12 cellular contexts compared by ENCODE assay signal in genomic region chr6:157768304-157768703, GRCh38. TPM values are rescaled to one million over a fixed set of nuclear protein-coding genes. Genes with fewer than 3 reads are reported as not detected.
DNase-seq lines count a peak whose midpoint lies in the region; TF ChIP-seq lines count a peak whose summit lies in the region.
"Had no signal": no experiment of that assay in that cellular context is flagged by ENCODE, and none has a peak within 500 bp of the region (broad histone marks: within the 10 kb centered on the region; RNA-seq: fewer than 3 reads in every experiment).

No MANE protein-coding gene starts in this region.

- peak in 1 of 3 donors; percentile 13 for TF ChIP-seq POLR2A in spleen (IDR thresholded peaks at IDR 0.05)

- POLR2A ChIA-PET in activated CD4-positive, alpha-beta memory T cell treated with anti-CD3 and anti-CD28 coated beads, Interleukin-2, amount 10 ng/mL, durations not matched to agents 7 days and 5 days (lab: Charles Lee): no interaction called here

- peaks cover 22 to 71% (median 45%) of the 10 kb centered on the region in 6 donors for H3K4me1 ChIP-seq in spleen

- H3K4me3 Mint-ChIP-seq in activated CD4-positive, alpha-beta T cell treated with anti-CD3 and anti-CD28 coated beads, Interleukin-2, amount 10 ng/mL, durations not matched to agents 24 days and 14 days: no peak overlapping the region
- no peak overlapping the region for H3K4me3 Mint-ChIP-seq in activated CD4-positive, alpha-beta memory T cell treated with anti-CD3 and anti-CD28 coated beads, Interleukin-2, amount 10 ng/mL, durations not matched to agents 7 days and 5 days

- intact Hi-C loops in activated CD4-positive, alpha-beta T cell treated with anti-CD3 and anti-CD28 coated beads, Interleukin-2, amount 10 ng/mL, durations not matched to agents 24 days and 14 days (cut with micrococcal nuclease): no loop called here
- intact Hi-C loops in spleen (cut with DNase I; ENCODE audit: low total_unique reads): no loop called here

- H3K9me3 Mint-ChIP-seq in activated CD4-positive, alpha-beta T cell treated with anti-CD3 and anti-CD28 coated beads, Interleukin-2, amount 10 ng/mL, durations not matched to agents 24 days and 14 days: peaks cover under 1% of the 10 kb centered on the region
- H3K9me3 Mint-ChIP-seq in activated CD4-positive, alpha-beta memory T cell treated with anti-CD3 and anti-CD28 coated beads, Interleukin-2, amount 10 ng/mL, durations not matched to agents 7 days and 5 days: no peaks in the 10 kb centered on the region

- CTCF ChIA-PET in activated CD4-positive, alpha-beta memory T cell treated with anti-CD3 and anti-CD28 coated beads, Interleukin-2, amount 10 ng/mL, durations not matched to agents 7 days and 5 days (lab: Charles Lee): no interaction called here

- peaks cover 2% of the 10 kb centered on the region for H3K36me3 Mint-ChIP-seq in activated CD4-positive, alpha-beta T cell treated with anti-CD3 and anti-CD28 coated beads, Interleukin-2, amount 10 ng/mL, durations not matched to agents 24 days and 14 days (ENCODE audit: low read depth)
- H3K36me3 Mint-ChIP-seq in activated CD4-positive, alpha-beta memory T cell treated with anti-CD3 and anti-CD28 coated beads, Interleukin-2, amount 10 ng/mL, durations not matched to agents 7 days and 5 days (ENCODE audit: low read depth): peaks cover under 1% of the 10 kb centered on the region

- peaks cover 15% of the 10 kb centered on the region for H3K27me3 Mint-ChIP-seq in activated CD4-positive, alpha-beta T cell treated with anti-CD3 and anti-CD28 coated beads, Interleukin-2, amount 10 ng/mL, durations not matched to agents 24 days and 14 days
- H3K27me3 Mint-ChIP-seq in activated CD4-positive, alpha-beta memory T cell treated with anti-CD3 and anti-CD28 coated beads, Interleukin-2, amount 10 ng/mL, durations not matched to agents 7 days and 5 days: peaks cover 22% of the 10 kb centered on the region

- peak overlapping the region in 1 of 8 donors; percentile 21 for H3K4me3 ChIP-seq in spleen

- H3K27ac Mint-ChIP-seq in activated CD4-positive, alpha-beta T cell treated with anti-CD3 and anti-CD28 coated beads, Interleukin-2, amount 10 ng/mL, durations not matched to agents 24 days and 14 days: no peak overlapping the region
- H3K27ac Mint-ChIP-seq in activated CD4-positive, alpha-beta memory T cell treated with anti-CD3 and anti-CD28 coated beads, Interleukin-2, amount 10 ng/mL, durations not matched to agents 7 days and 5 days: peak overlapping the region; percentile 18

- peak; percentile 58 for DNase-seq in activated CD4-positive, alpha-beta T cell treated with anti-CD3 and anti-CD28 coated beads, Interleukin-2, amount 10 ng/mL, durations not matched to agents 24 days and 14 days
- no peak for DNase-seq in activated CD4-positive, alpha-beta T cell treated with anti-CD3 and anti-CD28 coated beads, Interleukin-2, amount 50 U/mL, for 48 hours
- DNase-seq in KG1 (lab: John Stamatoyannopoulos, UW): peak; percentile 17
- DNase-seq in activated CD4-positive, alpha-beta memory T cell treated with anti-CD3 and anti-CD28 coated beads, Interleukin-2, amount 10 ng/mL, durations not matched to agents 7 days and 5 days: no peak
- DNase-seq in spleen: no peak
- DNase-seq in NCI-H1694 (lab: John Stamatoyannopoulos, UW): no peak
- DNase-seq in DMS53 treated with DMSO at 0.1 percent for 48 hours (lab: John Stamatoyannopoulos, UW; ENCODE audit: unreplicated experiment): no peak
- no peak for DNase-seq in islet precursor cell
- DNase-seq: activated CD8-positive, alpha-beta memory T cell treated with anti-CD3 and anti-CD28 coated beads for 24 hours; caudate nucleus; NCI-H1048; right cardiac atrium had no signal

- H3K27ac ChIP-seq in spleen: peak overlapping the region; percentile 31 to 91 (median 76)

- H3K36me3 ChIP-seq in spleen: no peaks in the 10 kb centered on the region

- H3K4me1 Mint-ChIP-seq in activated CD4-positive, alpha-beta T cell treated with anti-CD3 and anti-CD28 coated beads, Interleukin-2, amount 10 ng/mL, durations not matched to agents 24 days and 14 days: peaks cover 47% of the 10 kb centered on the region
- peaks cover 44% of the 10 kb centered on the region for H3K4me1 Mint-ChIP-seq in activated CD4-positive, alpha-beta memory T cell treated with anti-CD3 and anti-CD28 coated beads, Interleukin-2, amount 10 ng/mL, durations not matched to agents 7 days and 5 days

- peaks cover 0 to 16% (median 0%) of the 10 kb centered on the region in 7 donors for H3K27me3 ChIP-seq in spleen (replicated peaks in 1 of 7)

- 36 to 45% (median 37%) methylated on average over 6 of the region's 6 CpGs for WGBS in spleen, 5 donors

- TF ChIP-seq CTCF in spleen (IDR thresholded peaks at IDR 0.05 in 8 of 11, conservative IDR thresholded peaks at IDR 0.05 in 3 of 11): no peak

- no peaks in the 10 kb centered on the region for H3K9me3 ChIP-seq in spleen

RNA-seq across cellular contexts. Expression of gene SNX9, which starts 54.7 kb away (rescaled TPM):
- total RNA-seq in activated CD4-positive, alpha-beta T cell treated with anti-CD3 and anti-CD28 coated beads, Interleukin-2, amount 10 ng/mL, durations not matched to agents 24 days and 14 days: 33.7 and 34.0 TPM in 2 replicates
- 10 to 100 TPM; 39.8 to 40.1 TPM for total RNA-seq in activated CD4-positive, alpha-beta memory T cell treated with anti-CD3 and anti-CD28 coated beads, Interleukin-2, amount 10 ng/mL, durations not matched to agents 7 days and 5 days
- 10 to 100 TPM; 29.0 to 42.5 (median 36.1) TPM for total RNA-seq in spleen
- 10 to 100 TPM; 18.9 to 22.1 (median 20.8) TPM for polyA plus RNA-seq in spleen

Comparison
In these comparisons a context has a peak if more than half of its experiments do, and no peak if none do; other contexts are left out.
1. DNase-seq: peak in activated CD4-positive, alpha-beta T cell treated with anti-CD3 and anti-CD28 coated beads, Interleukin-2, amount 10 ng/mL, durations not matched to agents 24 days and 14 days (single experiment) and KG1 (single experiment); none in activated CD4-positive, alpha-beta T cell treated with anti-CD3 and anti-CD28 coated beads, Interleukin-2, amount 50 U/mL, for 48 hours (0 of 2), activated CD4-positive, alpha-beta memory T cell treated with anti-CD3 and anti-CD28 coated beads, Interleukin-2, amount 10 ng/mL, durations not matched to agents 7 days and 5 days (single experiment), spleen (single experiment), NCI-H1694 (single experiment), DMS53 treated with DMSO at 0.1 percent for 48 hours (single experiment) and islet precursor cell (single experiment).